20 cellular contexts compared by ENCODE assay signal in the genomic region with DNA sequence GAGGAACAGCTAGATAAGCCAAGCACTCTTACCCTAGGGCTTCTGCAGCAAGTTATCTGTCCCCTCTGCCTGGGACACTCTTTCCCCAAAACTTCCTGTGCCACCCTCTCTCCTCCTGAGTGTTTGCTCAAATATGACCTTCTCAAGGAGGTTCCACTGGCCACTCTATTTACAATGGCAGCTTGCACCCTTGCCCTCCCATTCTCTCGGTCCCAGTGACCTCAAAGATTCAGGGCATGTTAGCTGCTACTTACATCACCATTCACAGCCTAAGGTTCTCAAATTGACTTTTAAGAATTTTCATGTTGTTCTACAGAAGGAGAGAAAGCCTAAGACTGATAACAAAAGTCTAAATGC. TPM values are rescaled to one million over a fixed set of nuclear protein-coding genes. Genes with fewer than 3 reads are reported as not detected.
DNase-seq lines count a peak whose midpoint lies in the region; ATAC-seq, FAIRE-seq and TF ChIP-seq lines count a peak whose summit lies in the region.
"Had no signal": no experiment of that assay in that cellular context is flagged by ENCODE, and none has a peak within 500 bp of the region (broad histone marks: within the 10 kb centered on the region; RNA-seq: fewer than 3 reads in every experiment).

No MANE protein-coding gene starts in this region.

- no peaks in the 10 kb centered on the region for H4K20me1 ChIP-seq in HepG2 (ENCODE audit: insufficient read depth, low read length)

- no peak for TF ChIP-seq RAD21 in HepG2 (CRISPR knock-in tag; IDR thresholded peaks at IDR 0.05)

- H3K36me3 ChIP-seq in right lobe of liver (no peaks in the 10 kb centered on the region), HepG2 (replicated peaks in 1 of 2; ENCODE audit: control insufficient read depth in 1 of 2, insufficient read depth in 2 of 2, low read length in 2 of 2) (no peaks in the 10 kb centered on the region), gastroesophageal sphincter (no peaks in the 10 kb centered on the region), sigmoid colon (no peaks in the 10 kb centered on the region), tibial nerve (peaks cover 0 to 5% (median 0%) of the 10 kb centered on the region in 3 donors)
- H3K36me3 ChIP-seq in CD8-positive, alpha-beta memory T cell (ENCODE audit: insufficient read depth, low read length), result no peaks in the 10 kb centered on the region
- H3K36me3 ChIP-seq: neutrophil, SJCRH30 had no signal

- no peak overlapping the region for H3K9ac ChIP-seq in HepG2 (ENCODE audit: insufficient read depth, low read depth, low read length)

- no peak overlapping the region for H2AFZ ChIP-seq in HepG2 (ENCODE audit: low read length)

- POLR2A ChIA-PET in HepG2 (lab: Yijun Ruan, JAX), result no interaction called here
- POLR2A ChIA-PET in CD8-positive, alpha-beta memory T cell (lab: Charles Lee), result no interaction called here

- no peaks in the 10 kb centered on the region for H3K27me3 ChIP-seq in right lobe of liver
- H3K27me3 ChIP-seq in HepG2 (ENCODE audit: control insufficient read depth in 1 of 2, insufficient read depth in 2 of 2, low read length in 2 of 2), result no peaks in the 10 kb centered on the region
- no peaks in the 10 kb centered on the region for H3K27me3 ChIP-seq in gastroesophageal sphincter
- no peaks in the 10 kb centered on the region for H3K27me3 ChIP-seq in sigmoid colon
- peaks cover 0 to 1% of the 10 kb centered on the region in 2 donors for H3K27me3 ChIP-seq in tibial nerve
- H3K27me3 ChIP-seq in CD8-positive, alpha-beta memory T cell (ENCODE audit: insufficient read depth, low read length, poor library complexity, severe bottlenecking), result no peaks in the 10 kb centered on the region
- H3K27me3 ChIP-seq: SJCRH30 had no signal

- H3K4me2 ChIP-seq in HepG2 (ENCODE audit: low read depth, low read length), result no peak overlapping the region

- TF ChIP-seq CTCF in right lobe of liver (IDR thresholded peaks at IDR 0.05) (no peak), HepG2 (CRISPR knock-in tag; IDR thresholded peaks at IDR 0.05) (no peak), gastroesophageal sphincter (IDR thresholded peaks at IDR 0.05) (no peak), sigmoid colon (IDR thresholded peaks at IDR 0.05) (no peak), tibial nerve (IDR thresholded peaks at IDR 0.05) (no peak)

- H3K27ac ChIP-seq in right lobe of liver, result peak overlapping the region in 2 of 3 donors; percentile 55 to 62
- no peak overlapping the region for H3K27ac ChIP-seq in HepG2 (ENCODE audit: extremely low read length, insufficient read depth, low read length)
- peak overlapping the region; percentile 84 to 89 (median 84) for H3K27ac ChIP-seq in gastroesophageal sphincter
- peak overlapping the region; percentile 74 to 92 (median 78) for H3K27ac ChIP-seq in sigmoid colon
- peak overlapping the region in 2 of 4 donors; percentile 55 to 64 for H3K27ac ChIP-seq in tibial nerve
- no peak overlapping the region for H3K27ac ChIP-seq in CD8-positive, alpha-beta memory T cell (ENCODE audit: low read depth, low read length)
- H3K27ac ChIP-seq: neutrophil, SJCRH30 had no signal

- H3K27ac Mint-ChIP-seq in CD8-positive, alpha-beta memory T cell, result no peak overlapping the region
- no peak overlapping the region for H3K27ac Mint-ChIP-seq in activated naive CD8-positive, alpha-beta T cell treated with anti-CD3 and anti-CD28 coated beads, Interleukin-2, amount 50 U/mL, for 24 hours
- H3K27ac Mint-ChIP-seq: activated CD4-positive, alpha-beta T cell treated with anti-CD3 and anti-CD28 coated beads, Interleukin-2, amount 10 ng/mL, durations not matched to agents 7 days and 5 days had no signal

- DNase-seq in right lobe of liver, result no peak
- DNase-seq in HepG2 (ENCODE audit: low spot score), result no peak
- no peak for DNase-seq in sigmoid colon
- DNase-seq in frontal cortex (ENCODE audit: low spot score in 2 of 2), result no peak
- DNase-seq in tibial nerve (ENCODE audit: low spot score in 2 of 2), result no peak
- DNase-seq in CD8-positive, alpha-beta memory T cell, result no peak
- no peak for DNase-seq in activated naive CD8-positive, alpha-beta T cell treated with anti-CD3 and anti-CD28 coated beads, Interleukin-2, amount 50 U/mL, for 24 hours
- DNase-seq: activated CD4-positive, alpha-beta T cell treated with anti-CD3 and anti-CD28 coated beads, Interleukin-2, amount 10 ng/mL, durations not matched to agents 7 days and 5 days; activated T-cell treated with anti-CD3 and anti-CD28 coated beads, Interleukin-2, amount 50 U/mL, for 48 hours; cerebellar nuclear complex; erythroblast; GDM1; KG1; NCI-H345; SJCRH30; stimulated activated CD4-positive, alpha-beta T cell treated with anti-CD3 and anti-CD28 coated beads, Interleukin-12 subunit alpha, Interleukin-12 subunit beta, amount 100 ng/mL, for 4 hours; stimulated activated naive CD8-positive, alpha-beta T cell treated with anti-CD3 and anti-CD28 coated beads, Interleukin-15, amount 100 ng/mL, for 72 hours; T-helper 9 cell had no signal

- WGBS in right lobe of liver (ENCODE audit: insufficient coverage, low coverage, low lambda C conversion rate, missing lambda C conversion rate), result 24% methylated on average over 1 of the region's 1 CpG
- WGBS in HepG2 (ENCODE audit: low lambda C conversion rate), result 20% methylated on average over 1 of the region's 1 CpG
- 44 to 67% methylated on average over 1 of the region's 1 CpG for WGBS in gastroesophageal sphincter (ENCODE audit: low coverage in 1 of 2), 2 donors
- WGBS in sigmoid colon, 2 donors, result 17 to 70% methylated on average over 1 of the region's 1 CpG
- 33 to 34% methylated on average over 1 of the region's 1 CpG for WGBS in tibial nerve, 2 donors

- no peak for TF ChIP-seq EP300 in HepG2 (IDR thresholded peaks at IDR 0.05; ENCODE audit: low read depth in 2 of 2, low read length in 2 of 2)
- no peak for TF ChIP-seq EP300 in HepG2 (CRISPR knock-in tag; IDR thresholded peaks at IDR 0.05; ENCODE audit: borderline replicate concordance)
- TF ChIP-seq EP300 in gastroesophageal sphincter (IDR thresholded peaks at IDR 0.05), result no peak
- TF ChIP-seq EP300 in sigmoid colon (IDR thresholded peaks at IDR 0.05), result no peak
- no peak for TF ChIP-seq EP300 in tibial nerve (IDR thresholded peaks at IDR 0.05)

- H3K4me1 Mint-ChIP-seq in CD8-positive, alpha-beta memory T cell, result no peaks in the 10 kb centered on the region
- peaks cover 9% of the 10 kb centered on the region for H3K4me1 Mint-ChIP-seq in activated naive CD8-positive, alpha-beta T cell treated with anti-CD3 and anti-CD28 coated beads, Interleukin-2, amount 50 U/mL, for 24 hours

- peaks cover 5 to 15% of the 10 kb centered on the region in 2 donors for H3K27me3 Mint-ChIP-seq in CD8-positive, alpha-beta memory T cell
- H3K27me3 Mint-ChIP-seq in activated naive CD8-positive, alpha-beta T cell treated with anti-CD3 and anti-CD28 coated beads, Interleukin-2, amount 50 U/mL, for 24 hours, result peaks cover 24% of the 10 kb centered on the region

- peaks cover 0 to 49% (median 19%) of the 10 kb centered on the region in 4 donors for H3K4me1 ChIP-seq in right lobe of liver
- peaks cover 77% of the 10 kb centered on the region for H3K4me1 ChIP-seq in HepG2 (ENCODE audit: insufficient read depth, low read length)
- peaks cover 17 to 75% (median 26%) of the 10 kb centered on the region in 3 donors for H3K4me1 ChIP-seq in gastroesophageal sphincter
- peaks cover 0 to 42% (median 38%) of the 10 kb centered on the region in 4 donors for H3K4me1 ChIP-seq in sigmoid colon
- H3K4me1 ChIP-seq in tibial nerve, result peaks cover 0 to 22% (median 10%) of the 10 kb centered on the region in 4 donors
- no peaks in the 10 kb centered on the region for H3K4me1 ChIP-seq in CD8-positive, alpha-beta memory T cell (ENCODE audit: insufficient read depth, low read length)

- no peak for ATAC-seq in right lobe of liver
- no peak for ATAC-seq in HepG2
- ATAC-seq in gastroesophageal sphincter, result no peak
- ATAC-seq in activated naive CD8-positive, alpha-beta T cell treated with anti-CD3 and anti-CD28 coated beads, Interleukin-2, amount 50 U/mL, for 24 hours, result no peak
- ATAC-seq: stimulated activated naive CD8-positive, alpha-beta T cell treated with anti-CD3 and anti-CD28 coated beads, Interleukin-15, amount 100 ng/mL, for 72 hours had no signal

- no peak overlapping the region for H3K4me3 Mint-ChIP-seq in CD8-positive, alpha-beta memory T cell
- no peak overlapping the region for H3K4me3 Mint-ChIP-seq in activated naive CD8-positive, alpha-beta T cell treated with anti-CD3 and anti-CD28 coated beads, Interleukin-2, amount 50 U/mL, for 24 hours
- H3K4me3 Mint-ChIP-seq: activated CD4-positive, alpha-beta T cell treated with anti-CD3 and anti-CD28 coated beads, Interleukin-2, amount 10 ng/mL, durations not matched to agents 7 days and 5 days; stimulated activated naive CD8-positive, alpha-beta T cell treated with anti-CD3 and anti-CD28 coated beads, Interleukin-15, amount 100 ng/mL, for 72 hours had no signal

- H3K4me3 ChIP-seq in right lobe of liver (no peak overlapping the region), HepG2 (replicated peaks in 1 of 3; ENCODE audit: insufficient read depth in 1 of 3, low read depth in 2 of 3, low read length in 3 of 3) (no peak overlapping the region), gastroesophageal sphincter (peak overlapping the region in 1 of 2 donors; percentile 34), sigmoid colon (peak overlapping the region in 1 of 4 donors; percentile 31), tibial nerve (no peak overlapping the region)
- no peak overlapping the region for H3K4me3 ChIP-seq in CD8-positive, alpha-beta memory T cell (ENCODE audit: low read length)
- H3K4me3 ChIP-seq: SJCRH30 had no signal

- intact Hi-C loops in right lobe of liver (cut with DNase I) (no loop called here), HepG2 (cut with micrococcal nuclease; ENCODE audit: unreplicated experiment) (no loop called here), sigmoid colon (cut with DNase I) (no loop called here)

- no peaks in the 10 kb centered on the region for H3K9me3 ChIP-seq in right lobe of liver
- H3K9me3 ChIP-seq in HepG2 (ENCODE audit: low read length), result no peaks in the 10 kb centered on the region
- no peaks in the 10 kb centered on the region for H3K9me3 ChIP-seq in gastroesophageal sphincter
- H3K9me3 ChIP-seq in sigmoid colon, result no peaks in the 10 kb centered on the region
- H3K9me3 ChIP-seq in tibial nerve, result peaks cover 0 to 5% (median 0%) of the 10 kb centered on the region in 4 donors
- H3K9me3 ChIP-seq in CD8-positive, alpha-beta memory T cell (ENCODE audit: low read length), result no peaks in the 10 kb centered on the region
- H3K9me3 ChIP-seq: neutrophil, SJCRH30 had no signal

- FAIRE-seq in HepG2 (lab: Jason Lieb, UNC) (no peak), frontal cortex (lab: Jason Lieb, UNC) (no peak)

- no TSS peak for BruUV-seq in HepG2 (replicated peaks; lab: Mats Ljungman, UMichigan)

- CTCF ChIA-PET in HepG2 (lab: Yijun Ruan, JAX; ENCODE audit: low intra/inter-chr PET ratio, low total read pairs), result no interaction called here
- CTCF ChIA-PET in CD8-positive, alpha-beta memory T cell (lab: Charles Lee), result no interaction called here

- H3K9me3 Mint-ChIP-seq in CD8-positive, alpha-beta memory T cell, result peaks cover 0 to 19% (median 7%) of the 10 kb centered on the region in 5 donors
- peaks cover 3% of the 10 kb centered on the region for H3K9me3 Mint-ChIP-seq in activated naive CD8-positive, alpha-beta T cell treated with anti-CD3 and anti-CD28 coated beads, Interleukin-2, amount 50 U/mL, for 24 hours
- H3K9me3 Mint-ChIP-seq: stimulated activated naive CD8-positive, alpha-beta T cell treated with anti-CD3 and anti-CD28 coated beads, Interleukin-15, amount 100 ng/mL, for 72 hours had no signal

- in situ Hi-C loops in HepG2 (cut with HindIII; ENCODE audit: extremely low pct_ligation_motif_present, low pct_unique_long_range_greater_than_20kb), result no loop called here

- peaks cover 0 to 5% (median 1%) of the 10 kb centered on the region in 3 donors for H3K36me3 Mint-ChIP-seq in CD8-positive, alpha-beta memory T cell
- peaks cover 3% of the 10 kb centered on the region for H3K36me3 Mint-ChIP-seq in activated naive CD8-positive, alpha-beta T cell treated with anti-CD3 and anti-CD28 coated beads, Interleukin-2, amount 50 U/mL, for 24 hours (ENCODE audit: low read depth)

- H3K79me2 ChIP-seq in HepG2 (ENCODE audit: insufficient read depth, low read length), result peaks cover 16% of the 10 kb centered on the region

- TF ChIP-seq POLR2A in right lobe of liver (IDR thresholded peaks at IDR 0.05), result no peak
- no peak for TF ChIP-seq POLR2A in HepG2 (IDR thresholded peaks at IDR 0.05; ENCODE audit: insufficient read depth in 1 of 2, low read depth in 2 of 2, low read length in 2 of 2)
- TF ChIP-seq POLR2A in gastroesophageal sphincter (IDR thresholded peaks at IDR 0.05), result no peak
- TF ChIP-seq POLR2A in sigmoid colon (IDR thresholded peaks at IDR 0.05), result no peak
- TF ChIP-seq POLR2A in tibial nerve (IDR thresholded peaks at IDR 0.05), result no peak

RNA-seq across cellular contexts. Expression of a gene that starts 9.5 kb away (rescaled TPM):
- total RNA-seq in right lobe of liver (10 to 100 TPM in 5 of 6 experiments, 1 to 10 TPM in 1; 9.0 to 18.4 (median 17.1) TPM), HepG2 (2016; rRNA removed; fragmentation: Illumina TruSeq; extraction: Trizol) (3.7 and 4.0 TPM in 2 replicates), gastroesophageal sphincter (10 to 100 TPM; 17.4 to 26.2 (median 23.4) TPM), sigmoid colon (10 to 100 TPM in 2 of 4 donors, 1 to 10 TPM in 2; 8.1 to 18.0 (median 11.6) TPM), frontal cortex (5.7 TPM), tibial nerve (10 to 100 TPM in 3 of 4 donors, 1 to 10 TPM in 1; 8.0 to 25.8 (median 12.4) TPM)
- 0.79 and 0.81 TPM in 2 replicates for total RNA-seq in HepG2 (2016; cell fraction: cytosol; rRNA removed; fragmentation: Illumina TruSeq; extraction: Trizol; ENCODE audit: low read depth)
- 3.1 and 4.2 TPM in 2 replicates for total RNA-seq in HepG2 (2016; cell fraction: insoluble cytoplasmic fraction; rRNA removed; fragmentation: Illumina TruSeq; extraction: Trizol)
- 2.1 and 2.3 TPM in 2 replicates for total RNA-seq in HepG2 (2016; cell fraction: membrane; rRNA removed; fragmentation: Illumina TruSeq; extraction: Trizol)
- total RNA-seq in HepG2 (2016; cell fraction: nucleus; rRNA removed; fragmentation: Illumina TruSeq; extraction: Trizol), result 6.1 and 6.4 TPM in 2 replicates
- polyA plus RNA-seq in HepG2 (2011; rRNA removed) (2.3 and 2.8 TPM in 2 replicates), sigmoid colon (10 to 100 TPM; 24.0 to 94.1 (median 24.3) TPM)
- 1.5 and 2.0 TPM in 2 replicates for polyA plus RNA-seq in HepG2 (2011; cell fraction: cytosol; rRNA removed)
- polyA plus RNA-seq in HepG2 (2011; cell fraction: nucleus; rRNA removed), result 1.1 TPM in 2 replicates
- polyA plus RNA-seq in HepG2 (2012), result 1.3 and 1.7 TPM in 2 replicates
- polyA plus RNA-seq in HepG2 (2016; cell fraction: cytosol; fragmentation: Illumina TruSeq; extraction: Trizol; ENCODE audit: low read depth), result 0.23 and 0.26 TPM in 2 replicates
- polyA plus RNA-seq in HepG2 (2016; cell fraction: insoluble cytoplasmic fraction; fragmentation: Illumina TruSeq; extraction: Trizol; ENCODE audit: low read depth), result 1.3 and 1.4 TPM in 2 replicates
- 0.48 TPM in 2 replicates for polyA plus RNA-seq in HepG2 (2016; cell fraction: membrane; fragmentation: Illumina TruSeq; extraction: Trizol; ENCODE audit: low read depth)
- 3.1 and 4.7 TPM in 2 replicates for polyA plus RNA-seq in HepG2 (2016; cell fraction: nucleus; fragmentation: Illumina TruSeq; extraction: Trizol; ENCODE audit: insufficient read depth, low read depth)
- polyA minus RNA-seq in HepG2 (2011; rRNA and poly(A)+ RNA removed; ENCODE audit: low replicate concordance), result 0.89 and 4.0 TPM in 2 replicates
- 3.3 and 5.1 TPM in 2 replicates for polyA minus RNA-seq in HepG2 (2011; cell fraction: cytosol; rRNA and poly(A)+ RNA removed)
- 6.0 and 8.6 TPM in 2 replicates for polyA minus RNA-seq in HepG2 (2011; cell fraction: nucleus; rRNA and poly(A)+ RNA removed)
- total RNA-seq in CD8-positive, alpha-beta memory T cell, result not detected
- not detected for polyA plus RNA-seq in CD8-positive, alpha-beta memory T cell
- total RNA-seq: activated CD4-positive, alpha-beta T cell treated with anti-CD3 and anti-CD28 coated beads, Interleukin-2, amount 10 ng/mL, durations not matched to agents 7 days and 5 days; SJCRH30 had no signal

Comparison
In these comparisons a context has a peak if more than half of its experiments do, and no peak if none do; other contexts are left out.
1. H3K27ac ChIP-seq: peak in right lobe of liver (2 of 3), gastroesophageal sphincter (4 of 4) and sigmoid colon (4 of 4); none in HepG2 (single experiment) and CD8-positive, alpha-beta memory T cell (single experiment).